In genomic region chr2:31812051-31812798, GRCh38 we compare ENCODE assay signal across 1 cellular context.
TF ChIP-seq lines count a peak whose summit lies in the region.

No MANE protein-coding gene starts in this region.

TF ChIP-seq in HepG2, 621 proteins besides CTCF, POLR2A, EP300 and RAD21 (continued from another document and continues in another):
- no peak for TF ChIP-seq CENPBD1 (CRISPR knock-in tag; IDR thresholded peaks at IDR 0.05; ENCODE audit: borderline replicate concordance, low read depth)
- no peak for TF ChIP-seq ZNF451 (CRISPR knock-in tag; IDR thresholded peaks at IDR 0.05)
- TF ChIP-seq ZFP90 (CRISPR knock-in tag; IDR thresholded peaks at IDR 0.05; ENCODE audit: borderline replicate concordance) = no peak
- no peak for TF ChIP-seq GATA4 (IDR thresholded peaks at IDR 0.05; ENCODE audit: borderline replicate concordance, low read depth)
- no peak for TF ChIP-seq ZNF460 (CRISPR knock-in tag; IDR thresholded peaks at IDR 0.05; ENCODE audit: borderline replicate concordance)
- no peak for TF ChIP-seq ZNF646 (CRISPR knock-in tag; IDR thresholded peaks at IDR 0.05)
- no peak for TF ChIP-seq ZNF136 (CRISPR knock-in tag; IDR thresholded peaks at IDR 0.05; ENCODE audit: low read depth)
- TF ChIP-seq SRSF9 (IDR thresholded peaks at IDR 0.05; ENCODE audit: borderline replicate concordance, insufficient read depth, low read depth, low read length, poor library complexity, severe bottlenecking) = no peak
- 0 out of 2 replicates have a peak, but pooled peaks have one; percentile 29 for TF ChIP-seq ZFX (CRISPR knock-in tag; IDR thresholded peaks at IDR 0.05; ENCODE audit: low read depth)
- no peak for TF ChIP-seq KLF15 (CRISPR knock-in tag; IDR thresholded peaks at IDR 0.05; ENCODE audit: borderline replicate concordance)
- no peak for TF ChIP-seq ZNF891 (CRISPR knock-in tag; IDR thresholded peaks at IDR 0.05)
- no peak for TF ChIP-seq EZH2 (conservative IDR thresholded peaks at IDR 0.05; ENCODE audit: low read depth, low read length)
- no peak for TF ChIP-seq AHR (CRISPR knock-in tag; IDR thresholded peaks at IDR 0.05)
- TF ChIP-seq AHDC1 (CRISPR knock-in tag; IDR thresholded peaks at IDR 0.05; ENCODE audit: borderline replicate concordance) = peak; percentile 93
- no peak for TF ChIP-seq ISL2 (CRISPR knock-in tag; IDR thresholded peaks at IDR 0.05)
- TF ChIP-seq ARID5B (CRISPR knock-in tag; IDR thresholded peaks at IDR 0.05) = peak; percentile 91
- TF ChIP-seq MXI1 (IDR thresholded peaks at IDR 0.05; ENCODE audit: borderline replicate concordance, low read depth, low read length) = peak; percentile 21; the same call in 1 of the 3 replicates
- no peak for TF ChIP-seq ZNF569 (CRISPR knock-in tag; IDR thresholded peaks at IDR 0.05; ENCODE audit: borderline replicate concordance)
- no peak for TF ChIP-seq GMEB2 (CRISPR knock-in tag; IDR thresholded peaks at IDR 0.05; ENCODE audit: low read depth)
- TF ChIP-seq ZNF788 (CRISPR knock-in tag; IDR thresholded peaks at IDR 0.05; ENCODE audit: borderline replicate concordance) = no peak
- TF ChIP-seq ZNF740 (CRISPR knock-in tag; IDR thresholded peaks at IDR 0.05) = no peak
- no peak for TF ChIP-seq ZNF33A (CRISPR knock-in tag; IDR thresholded peaks at IDR 0.05; ENCODE audit: borderline replicate concordance)
- TF ChIP-seq HNRNPLL (IDR thresholded peaks at IDR 0.05; ENCODE audit: low read depth, low read length, poor library complexity, severe bottlenecking) = no peak
- no peak for TF ChIP-seq PRMT3 (CRISPR knock-in tag; IDR thresholded peaks at IDR 0.05; ENCODE audit: borderline replicate concordance, low read depth)
- no peak for TF ChIP-seq HCFC1 (IDR thresholded peaks at IDR 0.05; ENCODE audit: low read depth, low read length)
- TF ChIP-seq ZEB1 (IDR thresholded peaks at IDR 0.05; ENCODE audit: insufficient replicate concordance, low read depth) = no peak
- TF ChIP-seq ZNF674 (CRISPR knock-in tag; IDR thresholded peaks at IDR 0.05; ENCODE audit: low read depth) = no peak
- no peak for TF ChIP-seq SYNCRIP (IDR thresholded peaks at IDR 0.05; ENCODE audit: insufficient read depth, low read depth, low read length)
- no peak for TF ChIP-seq JDP2 (CRISPR knock-in tag; IDR thresholded peaks at IDR 0.05; ENCODE audit: borderline replicate concordance)
- peak in 1 of 2 experiments; percentile 59; a peak in 1 of 4 replicates for TF ChIP-seq ATF4 (CRISPR knock-in tag; IDR thresholded peaks at IDR 0.05)
- no peak for TF ChIP-seq ZFP1 (CRISPR knock-in tag; IDR thresholded peaks at IDR 0.05)
- TF ChIP-seq XRCC5 (optimal IDR thresholded peaks at IDR 0.05; ENCODE audit: low read length) = peak; percentile 55
- TF ChIP-seq MIER3 (CRISPR knock-in tag; IDR thresholded peaks at IDR 0.05; ENCODE audit: borderline replicate concordance) = no peak
- no peak for TF ChIP-seq THAP7 (CRISPR knock-in tag; IDR thresholded peaks at IDR 0.05)
- TF ChIP-seq ZNF766 (CRISPR knock-in tag; IDR thresholded peaks at IDR 0.05; ENCODE audit: borderline replicate concordance) = no peak
- no peak for TF ChIP-seq RNF2 (conservative IDR thresholded peaks at IDR 0.05; ENCODE audit: low read depth)
